ENCODE assay signal across 1 cellular context in the genomic region with DNA sequence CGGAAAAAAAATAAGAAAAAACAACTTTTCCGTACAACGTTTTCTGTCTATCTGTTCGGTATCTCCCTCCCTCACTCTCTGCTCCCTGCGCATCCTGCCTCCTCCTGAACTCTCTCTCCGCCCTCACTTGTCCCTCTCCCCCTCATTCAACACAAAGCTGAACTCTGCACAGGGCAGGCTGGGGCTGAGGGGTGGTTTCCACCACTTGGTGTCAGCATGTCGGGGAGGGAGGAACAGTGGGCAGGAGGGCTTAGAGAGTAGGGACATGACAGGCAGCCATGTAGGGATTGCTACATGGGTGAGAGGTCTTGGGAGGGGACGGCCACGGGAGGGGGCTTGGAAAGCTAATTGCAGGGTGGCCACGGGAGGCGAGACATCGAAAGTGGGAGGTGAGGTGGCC.
TF ChIP-seq lines count a peak whose summit lies in the region.

No MANE protein-coding gene starts in this region.

TF ChIP-seq in HepG2, 621 proteins besides CTCF, POLR2A, EP300 and RAD21 (continued from another document and continues in another):
- TF ChIP-seq, protein P1, sequence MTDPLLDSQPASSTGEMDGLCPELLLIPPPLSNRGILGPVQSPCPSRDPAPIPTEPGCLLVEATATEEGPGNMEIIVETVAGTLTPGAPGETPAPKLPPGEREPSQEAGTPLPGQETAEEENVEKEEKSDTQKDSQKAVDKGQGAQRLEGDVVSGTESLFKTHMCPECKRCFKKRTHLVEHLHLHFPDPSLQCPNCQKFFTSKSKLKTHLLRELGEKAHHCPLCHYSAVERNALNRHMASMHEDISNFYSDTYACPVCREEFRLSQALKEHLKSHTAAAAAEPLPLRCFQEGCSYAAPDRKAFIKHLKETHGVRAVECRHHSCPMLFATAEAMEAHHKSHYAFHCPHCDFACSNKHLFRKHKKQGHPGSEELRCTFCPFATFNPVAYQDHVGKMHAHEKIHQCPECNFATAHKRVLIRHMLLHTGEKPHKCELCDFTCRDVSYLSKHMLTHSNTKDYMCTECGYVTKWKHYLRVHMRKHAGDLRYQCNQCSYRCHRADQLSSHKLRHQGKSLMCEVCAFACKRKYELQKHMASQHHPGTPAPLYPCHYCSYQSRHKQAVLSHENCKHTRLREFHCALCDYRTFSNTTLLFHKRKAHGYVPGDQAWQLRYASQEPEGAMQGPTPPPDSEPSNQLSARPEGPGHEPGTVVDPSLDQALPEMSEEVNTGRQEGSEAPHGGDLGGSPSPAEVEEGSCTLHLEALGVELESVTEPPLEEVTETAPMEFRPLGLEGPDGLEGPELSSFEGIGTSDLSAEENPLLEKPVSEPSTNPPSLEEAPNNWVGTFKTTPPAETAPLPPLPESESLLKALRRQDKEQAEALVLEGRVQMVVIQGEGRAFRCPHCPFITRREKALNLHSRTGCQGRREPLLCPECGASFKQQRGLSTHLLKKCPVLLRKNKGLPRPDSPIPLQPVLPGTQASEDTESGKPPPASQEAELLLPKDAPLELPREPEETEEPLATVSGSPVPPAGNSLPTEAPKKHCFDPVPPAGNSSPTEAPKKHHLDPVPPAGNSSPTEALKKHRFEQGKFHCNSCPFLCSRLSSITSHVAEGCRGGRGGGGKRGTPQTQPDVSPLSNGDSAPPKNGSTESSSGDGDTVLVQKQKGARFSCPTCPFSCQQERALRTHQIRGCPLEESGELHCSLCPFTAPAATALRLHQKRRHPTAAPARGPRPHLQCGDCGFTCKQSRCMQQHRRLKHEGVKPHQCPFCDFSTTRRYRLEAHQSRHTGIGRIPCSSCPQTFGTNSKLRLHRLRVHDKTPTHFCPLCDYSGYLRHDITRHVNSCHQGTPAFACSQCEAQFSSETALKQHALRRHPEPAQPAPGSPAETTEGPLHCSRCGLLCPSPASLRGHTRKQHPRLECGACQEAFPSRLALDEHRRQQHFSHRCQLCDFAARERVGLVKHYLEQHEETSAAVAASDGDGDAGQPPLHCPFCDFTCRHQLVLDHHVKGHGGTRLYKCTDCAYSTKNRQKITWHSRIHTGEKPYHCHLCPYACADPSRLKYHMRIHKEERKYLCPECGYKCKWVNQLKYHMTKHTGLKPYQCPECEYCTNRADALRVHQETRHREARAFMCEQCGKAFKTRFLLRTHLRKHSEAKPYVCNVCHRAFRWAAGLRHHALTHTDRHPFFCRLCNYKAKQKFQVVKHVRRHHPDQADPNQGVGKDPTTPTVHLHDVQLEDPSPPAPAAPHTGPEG (CRISPR knock-in tag; IDR thresholded peaks at IDR 0.05): no peak
- no peak for TF ChIP-seq NR2F6 (IDR thresholded peaks at IDR 0.05)
- 0 out of 2 replicates have a peak, but pooled peaks have one; percentile 26 for TF ChIP-seq NR2F6 (CRISPR knock-in tag; IDR thresholded peaks at IDR 0.05)
- no peak for TF ChIP-seq NR1H2 (CRISPR knock-in tag; IDR thresholded peaks at IDR 0.05; ENCODE audit: borderline replicate concordance, low read depth)
- no peak for TF ChIP-seq TMF1 (CRISPR knock-in tag; IDR thresholded peaks at IDR 0.05; ENCODE audit: low read depth)
- no peak for TF ChIP-seq ZNF44 (CRISPR knock-in tag; IDR thresholded peaks at IDR 0.05)
- no peak for TF ChIP-seq ZBTB42 (CRISPR knock-in tag; IDR thresholded peaks at IDR 0.05)
- TF ChIP-seq KAT8 (CRISPR knock-in tag; IDR thresholded peaks at IDR 0.05): no peak
- no peak; the same call in 1 of the 2 replicates for TF ChIP-seq ETV5 (CRISPR knock-in tag; IDR thresholded peaks at IDR 0.05; ENCODE audit: borderline replicate concordance)
- TF ChIP-seq NFYC (CRISPR knock-in tag; IDR thresholded peaks at IDR 0.05): no peak
- TF ChIP-seq ZMYM3 (CRISPR knock-in tag; IDR thresholded peaks at IDR 0.05): 0 out of 2 replicates have a peak, but pooled peaks have one; percentile 34
- TF ChIP-seq MAFF (IDR thresholded peaks at IDR 0.05; ENCODE audit: low read depth, low read length): no peak
- TF ChIP-seq, protein P2, sequence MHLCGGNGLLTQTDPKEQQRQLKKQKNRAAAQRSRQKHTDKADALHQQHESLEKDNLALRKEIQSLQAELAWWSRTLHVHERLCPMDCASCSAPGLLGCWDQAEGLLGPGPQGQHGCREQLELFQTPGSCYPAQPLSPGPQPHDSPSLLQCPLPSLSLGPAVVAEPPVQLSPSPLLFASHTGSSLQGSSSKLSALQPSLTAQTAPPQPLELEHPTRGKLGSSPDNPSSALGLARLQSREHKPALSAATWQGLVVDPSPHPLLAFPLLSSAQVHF (CRISPR knock-in tag; IDR thresholded peaks at IDR 0.05): no peak
- no peak for TF ChIP-seq TAF1 (CRISPR knock-in tag; IDR thresholded peaks at IDR 0.05)
- TF ChIP-seq, protein P3, sequence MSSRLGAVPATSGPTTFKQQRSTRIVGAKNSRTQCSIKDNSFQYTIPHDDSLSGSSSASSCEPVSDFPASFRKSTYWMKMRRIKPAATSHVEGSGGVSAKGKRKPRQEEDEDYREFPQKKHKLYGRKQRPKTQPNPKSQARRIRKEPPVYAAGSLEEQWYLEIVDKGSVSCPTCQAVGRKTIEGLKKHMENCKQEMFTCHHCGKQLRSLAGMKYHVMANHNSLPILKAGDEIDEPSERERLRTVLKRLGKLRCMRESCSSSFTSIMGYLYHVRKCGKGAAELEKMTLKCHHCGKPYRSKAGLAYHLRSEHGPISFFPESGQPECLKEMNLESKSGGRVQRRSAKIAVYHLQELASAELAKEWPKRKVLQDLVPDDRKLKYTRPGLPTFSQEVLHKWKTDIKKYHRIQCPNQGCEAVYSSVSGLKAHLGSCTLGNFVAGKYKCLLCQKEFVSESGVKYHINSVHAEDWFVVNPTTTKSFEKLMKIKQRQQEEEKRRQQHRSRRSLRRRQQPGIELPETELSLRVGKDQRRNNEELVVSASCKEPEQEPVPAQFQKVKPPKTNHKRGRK (CRISPR knock-in tag; IDR thresholded peaks at IDR 0.05): no peak
- TF ChIP-seq ZBTB1 (CRISPR knock-in tag; IDR thresholded peaks at IDR 0.05; ENCODE audit: borderline replicate concordance): no peak
- 0 out of 4 replicates have a peak, but pooled peaks of 1 of the 2 experiments have one; percentile 9 for TF ChIP-seq NR2F1 (CRISPR knock-in tag; IDR thresholded peaks at IDR 0.05)
- no peak for TF ChIP-seq ZFP1 (CRISPR knock-in tag; IDR thresholded peaks at IDR 0.05)
- TF ChIP-seq FOXO1 (CRISPR knock-in tag; IDR thresholded peaks at IDR 0.05): 0 out of 2 replicates have a peak, but pooled peaks have one; percentile 14
- TF ChIP-seq, protein P4, sequence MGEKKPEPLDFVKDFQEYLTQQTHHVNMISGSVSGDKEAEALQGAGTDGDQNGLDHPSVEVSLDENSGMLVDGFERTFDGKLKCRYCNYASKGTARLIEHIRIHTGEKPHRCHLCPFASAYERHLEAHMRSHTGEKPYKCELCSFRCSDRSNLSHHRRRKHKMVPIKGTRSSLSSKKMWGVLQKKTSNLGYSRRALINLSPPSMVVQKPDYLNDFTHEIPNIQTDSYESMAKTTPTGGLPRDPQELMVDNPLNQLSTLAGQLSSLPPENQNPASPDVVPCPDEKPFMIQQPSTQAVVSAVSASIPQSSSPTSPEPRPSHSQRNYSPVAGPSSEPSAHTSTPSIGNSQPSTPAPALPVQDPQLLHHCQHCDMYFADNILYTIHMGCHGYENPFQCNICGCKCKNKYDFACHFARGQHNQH (CRISPR knock-in tag; IDR thresholded peaks at IDR 0.05): no peak
- TF ChIP-seq ETV6 (CRISPR knock-in tag; conservative IDR thresholded peaks at IDR 0.05): no peak
- TF ChIP-seq ZNF747 (CRISPR knock-in tag; IDR thresholded peaks at IDR 0.05; ENCODE audit: borderline replicate concordance): no peak
- no peak for TF ChIP-seq CC2D1A (CRISPR knock-in tag; IDR thresholded peaks at IDR 0.05)
- 0 out of 2 replicates have a peak, but pooled peaks have one; percentile 30 for TF ChIP-seq RXRA (CRISPR knock-in tag; IDR thresholded peaks at IDR 0.05)
- no peak for TF ChIP-seq SMAD1 (CRISPR knock-in tag; IDR thresholded peaks at IDR 0.05; ENCODE audit: borderline replicate concordance, low read depth)
- TF ChIP-seq TBX2 (CRISPR knock-in tag; IDR thresholded peaks at IDR 0.05; ENCODE audit: borderline replicate concordance): no peak
- TF ChIP-seq ZNF205 (CRISPR knock-in tag; IDR thresholded peaks at IDR 0.05): 0 out of 2 replicates have a peak, but pooled peaks have one; percentile 21
- peak; percentile 10; the same call in 1 of the 2 replicates for TF ChIP-seq SOX5 (CRISPR knock-in tag; IDR thresholded peaks at IDR 0.05; ENCODE audit: borderline replicate concordance)
- TF ChIP-seq CCAR2 (optimal IDR thresholded peaks at IDR 0.05; ENCODE audit: low read depth, low read length): no peak
- TF ChIP-seq, protein P5, sequence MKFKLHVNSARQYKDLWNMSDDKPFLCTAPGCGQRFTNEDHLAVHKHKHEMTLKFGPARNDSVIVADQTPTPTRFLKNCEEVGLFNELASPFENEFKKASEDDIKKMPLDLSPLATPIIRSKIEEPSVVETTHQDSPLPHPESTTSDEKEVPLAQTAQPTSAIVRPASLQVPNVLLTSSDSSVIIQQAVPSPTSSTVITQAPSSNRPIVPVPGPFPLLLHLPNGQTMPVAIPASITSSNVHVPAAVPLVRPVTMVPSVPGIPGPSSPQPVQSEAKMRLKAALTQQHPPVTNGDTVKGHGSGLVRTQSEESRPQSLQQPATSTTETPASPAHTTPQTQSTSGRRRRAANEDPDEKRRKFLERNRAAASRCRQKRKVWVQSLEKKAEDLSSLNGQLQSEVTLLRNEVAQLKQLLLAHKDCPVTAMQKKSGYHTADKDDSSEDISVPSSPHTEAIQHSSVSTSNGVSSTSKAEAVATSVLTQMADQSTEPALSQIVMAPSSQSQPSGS (CRISPR knock-in tag; IDR thresholded peaks at IDR 0.05): no peak
- peak; percentile 35 for TF ChIP-seq TEAD3 (CRISPR knock-in tag; optimal IDR thresholded peaks at IDR 0.05; ENCODE audit: borderline replicate concordance)
- TF ChIP-seq ZNF230 (CRISPR knock-in tag; IDR thresholded peaks at IDR 0.05): no peak
- TF ChIP-seq FOSL2 (CRISPR knock-in tag; IDR thresholded peaks at IDR 0.05): 0 out of 2 replicates have a peak, but pooled peaks have one; percentile 7
- no peak for TF ChIP-seq SETDB1 (CRISPR knock-in tag; IDR thresholded peaks at IDR 0.05; ENCODE audit: borderline replicate concordance)
- no peak for TF ChIP-seq RELA (CRISPR knock-in tag; IDR thresholded peaks at IDR 0.05)
- TF ChIP-seq ZNF607 (CRISPR knock-in tag; IDR thresholded peaks at IDR 0.05; ENCODE audit: borderline replicate concordance): no peak
- TF ChIP-seq ZNF253 (CRISPR knock-in tag; IDR thresholded peaks at IDR 0.05; ENCODE audit: borderline replicate concordance): no peak
- no peak for TF ChIP-seq SMAD9 (CRISPR knock-in tag; IDR thresholded peaks at IDR 0.05)
- TF ChIP-seq ZNF496 (CRISPR knock-in tag; IDR thresholded peaks at IDR 0.05; ENCODE audit: insufficient replicate concordance): no peak
- TF ChIP-seq SOX13 (IDR thresholded peaks at IDR 0.05): no peak
- TF ChIP-seq SOX13 (CRISPR knock-in tag; conservative IDR thresholded peaks at IDR 0.05 in 1 of 2, IDR thresholded peaks at IDR 0.05 in 1 of 2): peak in 1 of 2 experiments; percentile 11; a peak in 1 of 4 replicates
- no peak for TF ChIP-seq FOXP1 (IDR thresholded peaks at IDR 0.05)
- TF ChIP-seq FOXP1 (CRISPR knock-in tag; IDR thresholded peaks at IDR 0.05): no peak
- no peak for TF ChIP-seq RBM22 (optimal IDR thresholded peaks at IDR 0.05; ENCODE audit: low read length)
- no peak for TF ChIP-seq MIER2 (CRISPR knock-in tag; IDR thresholded peaks at IDR 0.05)
- TF ChIP-seq FOXM1 (CRISPR knock-in tag; IDR thresholded peaks at IDR 0.05): no peak
- TF ChIP-seq FIP1L1 (IDR thresholded peaks at IDR 0.05; ENCODE audit: borderline replicate concordance, insufficient read depth, low read depth, low read length): no peak
- TF ChIP-seq REL (CRISPR knock-in tag; conservative IDR thresholded peaks at IDR 0.05): no peak
- TF ChIP-seq RORA (CRISPR knock-in tag; IDR thresholded peaks at IDR 0.05): no peak
- no peak for TF ChIP-seq ZNF264 (CRISPR knock-in tag; IDR thresholded peaks at IDR 0.05)
- TF ChIP-seq, protein P6, sequence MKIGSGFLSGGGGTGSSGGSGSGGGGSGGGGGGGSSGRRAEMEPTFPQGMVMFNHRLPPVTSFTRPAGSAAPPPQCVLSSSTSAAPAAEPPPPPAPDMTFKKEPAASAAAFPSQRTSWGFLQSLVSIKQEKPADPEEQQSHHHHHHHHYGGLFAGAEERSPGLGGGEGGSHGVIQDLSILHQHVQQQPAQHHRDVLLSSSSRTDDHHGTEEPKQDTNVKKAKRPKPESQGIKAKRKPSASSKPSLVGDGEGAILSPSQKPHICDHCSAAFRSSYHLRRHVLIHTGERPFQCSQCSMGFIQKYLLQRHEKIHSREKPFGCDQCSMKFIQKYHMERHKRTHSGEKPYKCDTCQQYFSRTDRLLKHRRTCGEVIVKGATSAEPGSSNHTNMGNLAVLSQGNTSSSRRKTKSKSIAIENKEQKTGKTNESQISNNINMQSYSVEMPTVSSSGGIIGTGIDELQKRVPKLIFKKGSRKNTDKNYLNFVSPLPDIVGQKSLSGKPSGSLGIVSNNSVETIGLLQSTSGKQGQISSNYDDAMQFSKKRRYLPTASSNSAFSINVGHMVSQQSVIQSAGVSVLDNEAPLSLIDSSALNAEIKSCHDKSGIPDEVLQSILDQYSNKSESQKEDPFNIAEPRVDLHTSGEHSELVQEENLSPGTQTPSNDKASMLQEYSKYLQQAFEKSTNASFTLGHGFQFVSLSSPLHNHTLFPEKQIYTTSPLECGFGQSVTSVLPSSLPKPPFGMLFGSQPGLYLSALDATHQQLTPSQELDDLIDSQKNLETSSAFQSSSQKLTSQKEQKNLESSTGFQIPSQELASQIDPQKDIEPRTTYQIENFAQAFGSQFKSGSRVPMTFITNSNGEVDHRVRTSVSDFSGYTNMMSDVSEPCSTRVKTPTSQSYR (CRISPR knock-in tag; IDR thresholded peaks at IDR 0.05; ENCODE audit: borderline replicate concordance): no peak
- 0 out of 2 replicates have a peak, but pooled peaks have one; percentile 19 for TF ChIP-seq KDM6A (CRISPR knock-in tag; IDR thresholded peaks at IDR 0.05; ENCODE audit: low read depth)
- TF ChIP-seq JUND (CRISPR knock-in tag; IDR thresholded peaks at IDR 0.05): no peak
- no peak for TF ChIP-seq FOXA1 (IDR thresholded peaks at IDR 0.05)
- peak; percentile 28; the same call in 1 of the 2 replicates for TF ChIP-seq FOXA1 (CRISPR knock-in tag; IDR thresholded peaks at IDR 0.05)
- no peak for TF ChIP-seq ZSCAN22 (CRISPR knock-in tag; IDR thresholded peaks at IDR 0.05)
- no peak for TF ChIP-seq CBX2 (IDR thresholded peaks at IDR 0.05; ENCODE audit: low read depth, low read length)
- TF ChIP-seq CBX2 (CRISPR knock-in tag; IDR thresholded peaks at IDR 0.05; ENCODE audit: low read depth): no peak
- TF ChIP-seq ZNF124 (CRISPR knock-in tag; IDR thresholded peaks at IDR 0.05): no peak
- TF ChIP-seq ZNF160 (CRISPR knock-in tag; IDR thresholded peaks at IDR 0.05): no peak
- TF ChIP-seq, protein P7, sequence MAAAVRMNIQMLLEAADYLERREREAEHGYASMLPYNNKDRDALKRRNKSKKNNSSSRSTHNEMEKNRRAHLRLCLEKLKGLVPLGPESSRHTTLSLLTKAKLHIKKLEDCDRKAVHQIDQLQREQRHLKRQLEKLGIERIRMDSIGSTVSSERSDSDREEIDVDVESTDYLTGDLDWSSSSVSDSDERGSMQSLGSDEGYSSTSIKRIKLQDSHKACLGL (CRISPR knock-in tag; IDR thresholded peaks at IDR 0.05): no peak
- TF ChIP-seq ZNF549 (CRISPR knock-in tag; IDR thresholded peaks at IDR 0.05): no peak
- no peak for TF ChIP-seq ZNF430 (CRISPR knock-in tag; IDR thresholded peaks at IDR 0.05)
- no peak for TF ChIP-seq XBP1 (CRISPR knock-in tag; IDR thresholded peaks at IDR 0.05)
- TF ChIP-seq MIXL1 (CRISPR knock-in tag; IDR thresholded peaks at IDR 0.05): no peak
- no peak for TF ChIP-seq HNRNPUL1 (IDR thresholded peaks at IDR 0.05; ENCODE audit: low read depth, low read length)
- no peak for TF ChIP-seq ZMYM4 (CRISPR knock-in tag; IDR thresholded peaks at IDR 0.05)
- TF ChIP-seq ZSCAN25 (CRISPR knock-in tag; IDR thresholded peaks at IDR 0.05): 0 out of 2 replicates have a peak, but pooled peaks have one; percentile 24
